ENCODE assay signal across 24 cellular contexts in genomic region chr10:130757271-130757670, GRCh38.
A peak's percentile ranks its signal among the peaks of the same experiment; 100 is the strongest.
DNase-seq lines count a peak whose midpoint lies in the region; ATAC-seq, FAIRE-seq and TF ChIP-seq lines count a peak whose summit lies in the region.
"Had no signal": no experiment of that assay in that cellular context is flagged by ENCODE, and none has a peak within 500 bp of the region (broad histone marks: within the 10 kb centered on the region; RNA-seq: fewer than 3 reads in every experiment).

No MANE protein-coding gene starts in this region.

- H3K36me3 ChIP-seq in right lobe of liver (no peaks in the 10 kb centered on the region), HepG2 (replicated peaks in 1 of 2; ENCODE audit: control insufficient read depth in 1 of 2, insufficient read depth in 2 of 2, low read length in 2 of 2) (no peaks in the 10 kb centered on the region), spleen (no peaks in the 10 kb centered on the region), OCI-LY7 (ENCODE audit: insufficient read depth, low read length) (no peaks in the 10 kb centered on the region)
- H3K36me3 ChIP-seq: SJSA1 had no signal

- H3K27me3 ChIP-seq in right lobe of liver (no peaks in the 10 kb centered on the region), HepG2 (ENCODE audit: control insufficient read depth in 1 of 2, insufficient read depth in 2 of 2, low read length in 2 of 2) (no peaks in the 10 kb centered on the region; a peak in 1 of 5 replicates), spleen (replicated peaks in 1 of 7) (peaks cover 0 to 6% (median 0%) of the 10 kb centered on the region in 7 donors)
- H3K27me3 ChIP-seq: SJSA1 had no signal

- 58% methylated on average over 5 of the region's 5 CpGs for WGBS in right lobe of liver (ENCODE audit: insufficient coverage, low coverage, low lambda C conversion rate, missing lambda C conversion rate)
- 2% methylated on average over 5 of the region's 5 CpGs for WGBS in HepG2 (ENCODE audit: low lambda C conversion rate)
- 80 to 86% (median 85%) methylated on average over 5 of the region's 5 CpGs for WGBS in spleen, 5 donors

- CTCF ChIA-PET in HepG2 (lab: Yijun Ruan, JAX; ENCODE audit: low intra/inter-chr PET ratio, low total read pairs), result no interaction called here
- CTCF ChIA-PET in OCI-LY7 (lab: Charles Lee; ENCODE audit: unreplicated experiment), result no interaction called here

- ATAC-seq in right lobe of liver (no peak), HepG2 (no peak)
- ATAC-seq: K562, PC-3 had no signal

- no peaks in the 10 kb centered on the region for H3K9me2 ChIP-seq in OCI-LY7 (ENCODE audit: insufficient read depth, low read length)

- H3K4me2 ChIP-seq in HepG2 (ENCODE audit: low read depth, low read length), result no peak overlapping the region
- no peak overlapping the region for H3K4me2 ChIP-seq in OCI-LY7 (ENCODE audit: low read length)

- TF ChIP-seq CTCF in right lobe of liver (IDR thresholded peaks at IDR 0.05) (no peak), HepG2 (CRISPR knock-in tag; IDR thresholded peaks at IDR 0.05) (no peak), spleen (IDR thresholded peaks at IDR 0.05 in 8 of 11, conservative IDR thresholded peaks at IDR 0.05 in 3 of 11) (no peak), OCI-LY7 (conservative IDR thresholded peaks at IDR 0.05; ENCODE audit: low read length) (no peak)

- peak in 2 of 3 donors; percentile 3 to 18 for DNase-seq in right lobe of liver
- no peak for DNase-seq in HepG2 (ENCODE audit: low spot score)
- DNase-seq in islet precursor cell, result peak; percentile 24
- DNase-seq in spleen, result peak; percentile 47
- DNase-seq in activated CD4-positive, alpha-beta T cell treated with anti-CD3 and anti-CD28 coated beads, Interleukin-2, amount 50 U/mL, for 1 hour, result no peak
- no peak for DNase-seq in OCI-LY7 (ENCODE audit: low spot score)
- DNase-seq in medulla oblongata (ENCODE audit: extremely low spot score), result no peak
- DNase-seq: DMS153, DND-41, H7, Kasumi-1, NCI-H1092 treated with DMSO at 0.1 percent for 48 hours, NCI-H1436, NCI-H187, NCI-H2081 treated with DMSO at 0.1 percent for 48 hours, NCI-H2171, NCI-H226, NCI-H510A, NCI-H69, PC-3 had no signal

- TF ChIP-seq EP300 in HepG2 (IDR thresholded peaks at IDR 0.05; ENCODE audit: low read depth in 2 of 2, low read length in 2 of 2), result no peak
- TF ChIP-seq EP300 in HepG2 (CRISPR knock-in tag; IDR thresholded peaks at IDR 0.05; ENCODE audit: borderline replicate concordance), result no peak

- H3K27ac ChIP-seq in right lobe of liver, result no peak overlapping the region
- H3K27ac ChIP-seq in HepG2 (ENCODE audit: extremely low read length, insufficient read depth, low read length), result no peak overlapping the region
- H3K27ac ChIP-seq in spleen, result no peak overlapping the region
- H3K27ac ChIP-seq in OCI-LY7 (ENCODE audit: low read depth, low read length, poor library complexity, severe bottlenecking), result no peak overlapping the region
- H3K27ac ChIP-seq: SJSA1 had no signal

- BruUV-seq in HepG2 (replicated peaks; lab: Mats Ljungman, UMichigan) (no TSS peak), OCI-LY7 (replicated peaks; lab: Mats Ljungman, UMichigan) (no TSS peak)

- intact Hi-C loops in right lobe of liver (cut with DNase I), result no loop called here
- intact Hi-C loops in HepG2 (cut with micrococcal nuclease; ENCODE audit: unreplicated experiment), result no loop called here
- intact Hi-C loops in spleen (cut with DNase I; ENCODE audit: low total_unique reads), result no loop called here
- intact Hi-C loops in OCI-LY7 (cut with micrococcal nuclease; ENCODE audit: unreplicated experiment), result no loop called here

- in situ Hi-C loops in HepG2 (cut with HindIII; ENCODE audit: extremely low pct_ligation_motif_present, low pct_unique_long_range_greater_than_20kb), result no loop called here

- H2AFZ ChIP-seq in HepG2 (ENCODE audit: low read length), result no peak overlapping the region
- no peak overlapping the region for H2AFZ ChIP-seq in OCI-LY7 (ENCODE audit: low read length)

- H4K20me1 ChIP-seq in HepG2 (ENCODE audit: insufficient read depth, low read length), result no peaks in the 10 kb centered on the region
- no peaks in the 10 kb centered on the region for H4K20me1 ChIP-seq in OCI-LY7 (ENCODE audit: insufficient read depth, low read length)

- H3K4me1 ChIP-seq in right lobe of liver (no peaks in the 10 kb centered on the region), HepG2 (ENCODE audit: insufficient read depth, low read length) (no peaks in the 10 kb centered on the region), spleen (no peaks in the 10 kb centered on the region), OCI-LY7 (ENCODE audit: insufficient read depth, low read length, poor library complexity, severe bottlenecking) (no peaks in the 10 kb centered on the region)
- H3K4me1 ChIP-seq: SJSA1 had no signal

- no peak for TF ChIP-seq RAD21 in HepG2 (CRISPR knock-in tag; IDR thresholded peaks at IDR 0.05)

- POLR2A ChIA-PET in HepG2 (lab: Yijun Ruan, JAX) (no interaction called here), OCI-LY7 (lab: Charles Lee) (no interaction called here)

- TF ChIP-seq POLR2A in right lobe of liver (IDR thresholded peaks at IDR 0.05) (no peak), HepG2 (IDR thresholded peaks at IDR 0.05; ENCODE audit: insufficient read depth in 1 of 2, low read depth in 2 of 2, low read length in 2 of 2) (no peak), spleen (IDR thresholded peaks at IDR 0.05) (no peak)

- H3K9ac ChIP-seq in HepG2 (ENCODE audit: insufficient read depth, low read depth, low read length), result no peak overlapping the region

- no peaks in the 10 kb centered on the region for H3K79me2 ChIP-seq in HepG2 (ENCODE audit: insufficient read depth, low read length)
- no peaks in the 10 kb centered on the region for H3K79me2 ChIP-seq in OCI-LY7 (ENCODE audit: insufficient read depth, low read depth, low read length)

- H3K9me3 ChIP-seq in right lobe of liver (no peaks in the 10 kb centered on the region), HepG2 (ENCODE audit: low read length) (no peaks in the 10 kb centered on the region), spleen (peaks cover 0 to 23% (median 11%) of the 10 kb centered on the region in 8 donors), OCI-LY7 (ENCODE audit: low read length) (no peaks in the 10 kb centered on the region)

- H3K4me3 ChIP-seq in right lobe of liver (no peak overlapping the region), HepG2 (replicated peaks in 1 of 3; ENCODE audit: insufficient read depth in 1 of 3, low read depth in 2 of 3, low read length in 3 of 3) (no peak overlapping the region), spleen (no peak overlapping the region), OCI-LY7 (ENCODE audit: low read depth, low read length, poor library complexity, severe bottlenecking) (no peak overlapping the region)
- H3K4me3 ChIP-seq: K562, SJSA1 had no signal

- no peak for FAIRE-seq in HepG2 (lab: Jason Lieb, UNC)
- FAIRE-seq: GM12892, GM19239, K562 had no signal

TF ChIP-seq in HepG2, 621 proteins besides CTCF, POLR2A, EP300 and RAD21 (continues in another document):
- TF ChIP-seq SRSF4 (IDR thresholded peaks at IDR 0.05; ENCODE audit: low read depth, low read length, poor library complexity, severe bottlenecking), result no peak
- no peak for TF ChIP-seq ZNF33A (CRISPR knock-in tag; IDR thresholded peaks at IDR 0.05; ENCODE audit: borderline replicate concordance)
- no peak for TF ChIP-seq ZNF609 (CRISPR knock-in tag; IDR thresholded peaks at IDR 0.05; ENCODE audit: borderline replicate concordance)
- TF ChIP-seq ZNF546 (CRISPR knock-in tag; conservative IDR thresholded peaks at IDR 0.05), result no peak

Comparison
In these comparisons a context has a peak if more than half of its experiments do, and no peak if none do; other contexts are left out.
1. DNase-seq: peak in right lobe of liver (2 of 3), islet precursor cell (single experiment) and spleen (single experiment); none in HepG2 (single experiment), activated CD4-positive, alpha-beta T cell treated with anti-CD3 and anti-CD28 coated beads, Interleukin-2, amount 50 U/mL, for 1 hour (single experiment), OCI-LY7 (single experiment) and medulla oblongata (single experiment).